In the genomic region with DNA sequence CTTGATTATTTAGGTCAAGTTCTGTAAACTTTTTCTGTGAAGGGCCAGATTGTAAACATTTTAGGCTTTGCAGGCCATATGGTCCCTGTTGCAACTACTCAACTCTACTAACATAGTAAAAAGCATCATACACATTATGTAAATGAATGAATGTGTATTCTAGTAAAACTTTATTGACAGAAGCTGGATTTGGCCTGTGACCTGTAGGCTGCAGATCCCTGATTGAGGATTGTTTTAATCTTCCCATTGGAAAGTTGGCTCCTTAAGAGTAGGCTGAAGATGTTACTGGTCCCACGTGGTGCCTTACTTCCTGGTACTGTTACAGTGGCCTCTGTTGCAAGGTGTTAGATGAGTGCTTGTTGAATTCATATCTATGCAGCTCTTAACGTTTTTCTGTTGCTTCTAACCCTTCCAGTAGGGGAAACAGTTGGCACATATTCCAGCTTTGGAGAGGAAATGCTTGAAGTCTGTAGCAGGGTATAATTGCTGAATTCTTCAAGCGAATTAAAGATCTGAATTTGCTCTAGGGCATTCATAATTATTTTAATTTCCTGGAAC, we compare ENCODE assay signal across 1 cellular context.
A peak's percentile ranks its signal among the peaks of the same experiment; 100 is the strongest.
TF ChIP-seq lines count a peak whose summit lies in the region.

No MANE protein-coding gene starts in this region.

TF ChIP-seq in K562, 482 proteins besides CTCF, POLR2A, EP300 and RAD21 (continued from another document):
- TF ChIP-seq, protein P1, sequence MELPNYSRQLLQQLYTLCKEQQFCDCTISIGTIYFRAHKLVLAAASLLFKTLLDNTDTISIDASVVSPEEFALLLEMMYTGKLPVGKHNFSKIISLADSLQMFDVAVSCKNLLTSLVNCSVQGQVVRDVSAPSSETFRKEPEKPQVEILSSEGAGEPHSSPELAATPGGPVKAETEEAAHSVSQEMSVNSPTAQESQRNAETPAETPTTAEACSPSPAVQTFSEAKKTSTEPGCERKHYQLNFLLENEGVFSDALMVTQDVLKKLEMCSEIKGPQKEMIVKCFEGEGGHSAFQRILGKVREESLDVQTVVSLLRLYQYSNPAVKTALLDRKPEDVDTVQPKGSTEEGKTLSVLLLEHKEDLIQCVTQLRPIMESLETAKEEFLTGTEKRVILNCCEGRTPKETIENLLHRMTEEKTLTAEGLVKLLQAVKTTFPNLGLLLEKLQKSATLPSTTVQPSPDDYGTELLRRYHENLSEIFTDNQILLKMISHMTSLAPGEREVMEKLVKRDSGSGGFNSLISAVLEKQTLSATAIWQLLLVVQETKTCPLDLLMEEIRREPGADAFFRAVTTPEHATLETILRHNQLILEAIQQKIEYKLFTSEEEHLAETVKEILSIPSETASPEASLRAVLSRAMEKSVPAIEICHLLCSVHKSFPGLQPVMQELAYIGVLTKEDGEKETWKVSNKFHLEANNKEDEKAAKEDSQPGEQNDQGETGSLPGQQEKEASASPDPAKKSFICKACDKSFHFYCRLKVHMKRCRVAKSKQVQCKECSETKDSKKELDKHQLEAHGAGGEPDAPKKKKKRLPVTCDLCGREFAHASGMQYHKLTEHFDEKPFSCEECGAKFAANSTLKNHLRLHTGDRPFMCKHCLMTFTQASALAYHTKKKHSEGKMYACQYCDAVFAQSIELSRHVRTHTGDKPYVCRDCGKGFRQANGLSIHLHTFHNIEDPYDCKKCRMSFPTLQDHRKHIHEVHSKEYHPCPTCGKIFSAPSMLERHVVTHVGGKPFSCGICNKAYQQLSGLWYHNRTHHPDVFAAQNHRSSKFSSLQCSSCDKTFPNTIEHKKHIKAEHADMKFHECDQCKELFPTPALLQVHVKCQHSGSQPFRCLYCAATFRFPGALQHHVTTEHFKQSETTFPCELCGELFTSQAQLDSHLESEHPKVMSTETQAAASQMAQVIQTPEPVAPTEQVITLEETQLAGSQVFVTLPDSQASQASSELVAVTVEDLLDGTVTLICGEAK (IDR thresholded peaks at IDR 0.05) = peak; percentile 53
- TF ChIP-seq, protein P1 (CRISPR knock-in tag; IDR thresholded peaks at IDR 0.05) = no peak
